Comparison of ENCODE assay signal across 5 cellular contexts in the genomic region with DNA sequence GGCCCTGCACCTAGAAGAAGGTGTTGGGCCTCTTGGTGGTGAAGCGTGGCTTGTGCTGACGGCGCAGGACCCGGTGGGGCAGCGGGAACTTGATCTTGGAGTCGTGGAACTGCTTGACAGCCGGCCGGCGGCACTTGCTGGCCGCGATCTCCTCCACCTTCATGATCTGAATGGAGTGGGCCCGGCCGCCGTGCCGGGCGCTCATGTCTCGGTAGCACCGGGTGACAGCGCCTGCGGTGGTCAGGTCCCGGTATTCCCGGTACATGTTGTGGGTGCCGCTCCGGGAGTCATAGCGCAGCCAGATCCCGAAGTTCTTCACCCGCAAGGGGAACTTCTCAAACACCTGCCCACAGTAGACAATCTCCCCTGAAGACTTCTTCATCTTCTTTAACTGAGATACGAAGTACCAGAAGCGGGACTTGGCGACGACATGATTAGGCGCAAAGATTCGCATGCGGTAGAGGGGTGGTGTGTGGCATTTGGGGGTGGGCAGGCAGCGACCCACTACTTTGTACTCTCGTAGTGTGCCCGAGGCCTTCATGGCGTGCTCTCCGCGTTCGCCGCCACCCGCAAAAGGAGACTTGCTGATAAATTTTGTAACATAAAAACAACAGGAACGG.
DNase-seq lines count a peak whose midpoint lies in the region; FAIRE-seq and TF ChIP-seq lines count a peak whose summit lies in the region.
"Not testable (repeated sequence)": the region's sequence is repeated elsewhere in the genome, so short reads cannot be mapped to it uniquely, and the experiment has no call there.

No MANE protein-coding gene starts in this region.

- not testable (repeated sequence) for H4K91ac ChIP-seq in H1 (replicated peaks; ENCODE audit: insufficient read length, low read length)
- peak overlapping the region; percentile 73 for H4K91ac ChIP-seq in trophoblast cell (ENCODE audit: low read depth, low read length)

- peaks cover 34 to 93% (median 78%) of the 10 kb centered on the region in 10 experiments for H3K4me1 ChIP-seq in BLaER1 treated with 17β-estradiol and CSF1 and Interleukin-3, amounts not matched to agents 10 nM and 100 nM
- H3K4me1 ChIP-seq in Karpas-422 (ENCODE audit: low read length) (peaks cover 62% of the 10 kb centered on the region), OCI-LY7 (ENCODE audit: insufficient read depth, low read length, poor library complexity, severe bottlenecking) (peaks cover 72% of the 10 kb centered on the region), H1 (replicated peaks in 1 of 4; ENCODE audit: control insufficient read depth in 3 of 4, insufficient read depth in 4 of 4, low read length in 3 of 4) (peaks cover 7 to 11% (median 8%) of the 10 kb centered on the region in 4 experiments), trophoblast cell (ENCODE audit: control insufficient read depth in 1 of 2, insufficient read depth in 2 of 2, low read length in 2 of 2) (peaks cover 6 to 11% of the 10 kb centered on the region in 2 experiments)

- CTCF ChIA-PET in OCI-LY7 (lab: Charles Lee; ENCODE audit: unreplicated experiment); H1 (lab: Charles Lee; ENCODE audit: partially characterized antibody): not testable (repeated sequence)

- not testable (repeated sequence) for H4K8ac ChIP-seq in H1 (ENCODE audit: extremely low read depth, insufficient read depth, low read length); trophoblast cell (ENCODE audit: low read depth, low read length)

- TF ChIP-seq EP300 in H1 (IDR thresholded peaks at IDR 0.05; ENCODE audit: borderline replicate concordance in 1 of 2, low read depth in 2 of 2, low read length in 2 of 2), result not testable (repeated sequence)

- FAIRE-seq in H1 (lab: Jason Lieb, UNC), result not testable (repeated sequence)

- intact Hi-C loops in OCI-LY7 (cut with micrococcal nuclease; ENCODE audit: unreplicated experiment), result loop anchor here (10.0 kb wide), 2 partner anchors 214 to 256 kb away; a partner anchor contains a TSS

- peak overlapping the region in 10 of 11 experiments; percentile 7 to 92 (median 84); a peak in 18 of 22 replicates for H3K4me2 ChIP-seq in BLaER1 treated with 17β-estradiol and CSF1 and Interleukin-3, amounts not matched to agents 10 nM and 100 nM
- H3K4me2 ChIP-seq in Karpas-422 (ENCODE audit: low read depth, low read length, poor library complexity, severe bottlenecking); H1 (ENCODE audit: insufficient read depth in 1 of 2, low read depth in 2 of 2, low read length in 2 of 2); trophoblast cell (ENCODE audit: low read length): not testable (repeated sequence)
- peak overlapping the region; percentile 64 for H3K4me2 ChIP-seq in OCI-LY7 (ENCODE audit: low read length)

- not testable (repeated sequence) for H3K36me3 ChIP-seq in BLaER1 treated with 17β-estradiol and CSF1 and Interleukin-3, amounts not matched to agents 10 nM and 100 nM; Karpas-422 (ENCODE audit: insufficient read depth, low read length); OCI-LY7 (ENCODE audit: insufficient read depth, low read length); H1 (ENCODE audit: control insufficient read depth in 2 of 4, insufficient read depth in 4 of 4, low read length in 3 of 4); trophoblast cell (ENCODE audit: control insufficient read depth in 1 of 2, insufficient read depth in 2 of 2, low read length in 2 of 2)

- TF ChIP-seq POLR2A in H1 (IDR thresholded peaks at IDR 0.05; ENCODE audit: control extremely low read depth in 1 of 2, low read depth in 2 of 2, low read length in 2 of 2), result not testable (repeated sequence)

- H2BK120ac ChIP-seq in H1 (replicated peaks; ENCODE audit: low read depth, low read length), result not testable (repeated sequence)
- peak overlapping the region; percentile 58 for H2BK120ac ChIP-seq in trophoblast cell (ENCODE audit: insufficient read depth, low read length, poor library complexity)

- H3K56ac ChIP-seq in H1 (replicated peaks; ENCODE audit: insufficient read length, low read depth, low read length), result not testable (repeated sequence)

- not testable (repeated sequence) for H3K27me3 ChIP-seq in BLaER1 treated with 17β-estradiol and CSF1 and Interleukin-3, amounts not matched to agents 10 nM and 100 nM; Karpas-422 (ENCODE audit: low read length); H1 (replicated peaks in 1 of 4; ENCODE audit: control insufficient read depth in 3 of 4, extremely low read depth in 1 of 4, insufficient read depth in 3 of 4, low read length in 3 of 4); trophoblast cell (ENCODE audit: insufficient read depth, low read length)

- H3K9me2 ChIP-seq in Karpas-422 (replicated peaks; ENCODE audit: insufficient read depth, low read length); OCI-LY7 (ENCODE audit: insufficient read depth, low read length): not testable (repeated sequence)

- not testable (repeated sequence) for H4K5ac ChIP-seq in H1 (ENCODE audit: insufficient read length, low read depth, low read length)

- not testable (repeated sequence) for TF ChIP-seq RAD21 in H1 (IDR thresholded peaks at IDR 0.05 in 1 of 2, conservative IDR thresholded peaks at IDR 0.05 in 1 of 2; ENCODE audit: low read depth in 2 of 2, low read length in 2 of 2)

- H2BK12ac ChIP-seq in H1 (ENCODE audit: low read depth, low read length), result not testable (repeated sequence)
- H2BK12ac ChIP-seq in trophoblast cell (ENCODE audit: low read length), result peak overlapping the region; percentile 36

- H2BK20ac ChIP-seq in H1 (ENCODE audit: low read length), result not testable (repeated sequence)

- not testable (repeated sequence) for H3K14ac ChIP-seq in H1 (ENCODE audit: insufficient read length); trophoblast cell (ENCODE audit: low read length)

- H3K23ac ChIP-seq in H1 (ENCODE audit: insufficient read length); trophoblast cell (ENCODE audit: low read length): not testable (repeated sequence)

- H3K18ac ChIP-seq in H1 (ENCODE audit: extremely low read depth, low read length); trophoblast cell (ENCODE audit: low read length): not testable (repeated sequence)

- BruUV-seq in OCI-LY7 (replicated peaks; lab: Mats Ljungman, UMichigan), result not testable (repeated sequence)

- H2BK15ac ChIP-seq in H1 (ENCODE audit: low read length), result not testable (repeated sequence)

- peak overlapping the region in 9 of 11 experiments; percentile 11 to 82 (median 74); a peak in 15 of 22 replicates for H3K27ac ChIP-seq in BLaER1 treated with 17β-estradiol and CSF1 and Interleukin-3, amounts not matched to agents 10 nM and 100 nM
- H3K27ac ChIP-seq in Karpas-422 (ENCODE audit: low read length), result peak overlapping the region; percentile 99
- peak overlapping the region; percentile 97 for H3K27ac ChIP-seq in OCI-LY7 (ENCODE audit: low read depth, low read length, poor library complexity, severe bottlenecking)
- not testable (repeated sequence) for H3K27ac ChIP-seq in H1 (ENCODE audit: low read depth, low read length); trophoblast cell (ENCODE audit: low read depth, low read length)

- H3K4ac ChIP-seq in H1 (replicated peaks; ENCODE audit: insufficient read length, low read depth, low read length); trophoblast cell (ENCODE audit: low read depth, low read length): not testable (repeated sequence)

- not testable (repeated sequence) for TF ChIP-seq CTCF in OCI-LY7 (conservative IDR thresholded peaks at IDR 0.05; ENCODE audit: low read length); H1 (IDR thresholded peaks at IDR 0.05; ENCODE audit: control extremely low read depth in 1 of 3, insufficient read depth in 1 of 3, low read depth in 1 of 3, low read length in 3 of 3)

- not testable (repeated sequence) for H4K12ac ChIP-seq in trophoblast cell (ENCODE audit: low read depth, low read length)

- not testable (repeated sequence) for H3K9me3 ChIP-seq in BLaER1 treated with 17β-estradiol and CSF1 and Interleukin-3, amounts not matched to agents 10 nM and 100 nM (replicated peaks in 1 of 11); Karpas-422 (ENCODE audit: low read length); H1 (ENCODE audit: insufficient read depth in 2 of 2, low read depth in 1 of 2, low read length in 1 of 2); trophoblast cell (ENCODE audit: insufficient read depth, low read depth, low read length)
- peaks cover 19% of the 10 kb centered on the region; the same call in 1 of the 2 replicates for H3K9me3 ChIP-seq in OCI-LY7 (ENCODE audit: low read length)

- not testable (repeated sequence) for H2AFZ ChIP-seq in Karpas-422 (ENCODE audit: low read length); OCI-LY7 (ENCODE audit: low read length); H1 (ENCODE audit: low read length)
- H2AFZ ChIP-seq in trophoblast cell (ENCODE audit: insufficient read depth, low read length, poor library complexity), result peak overlapping the region; percentile 78

- H3K4me3 ChIP-seq in BLaER1 treated with 17β-estradiol and CSF1 and Interleukin-3, amounts not matched to agents 10 nM and 100 nM; Karpas-422 (ENCODE audit: low read length); H1 (ENCODE audit: extremely low read depth in 1 of 4, insufficient read depth in 2 of 4, low read depth in 3 of 4, low read length in 4 of 4); trophoblast cell (ENCODE audit: low read depth, low read length): not testable (repeated sequence)
- H3K4me3 ChIP-seq in OCI-LY7 (ENCODE audit: low read depth, low read length, poor library complexity, severe bottlenecking), result peak overlapping the region; percentile 52

- not testable (repeated sequence) for H2BK5ac ChIP-seq in H1 (ENCODE audit: low read depth, low read length); trophoblast cell (ENCODE audit: low read depth, low read length, poor library complexity)

- H2AK5ac ChIP-seq in H1 (ENCODE audit: low read depth, low read length) (0 out of 2 replicates have a peak overlapping the region, but pooled peaks have one; percentile 39), trophoblast cell (ENCODE audit: low read length) (peak overlapping the region; percentile 89)

- peak overlapping the region in 3 of 11 experiments; percentile 13 to 28 (median 15); a peak in 3 of 22 replicates for H3K9ac ChIP-seq in BLaER1 treated with 17β-estradiol and CSF1 and Interleukin-3, amounts not matched to agents 10 nM and 100 nM
- not testable (repeated sequence) for H3K9ac ChIP-seq in Karpas-422 (ENCODE audit: low read length); H1 (replicated peaks in 1 of 4; ENCODE audit: extremely low read depth in 1 of 4, low read depth in 3 of 4, low read length in 3 of 4); trophoblast cell (ENCODE audit: low read length)

- POLR2A ChIA-PET in OCI-LY7 (lab: Charles Lee), result interaction anchor here (0.6 to 8.9 kb wide), 8 partner anchors 8 to 168 kb away, joined by 3 to 229 read pairs (median 4); no protein-coding TSS in a partner anchor
- POLR2A ChIA-PET in H1 (lab: Charles Lee; ENCODE audit: partially characterized antibody), result not testable (repeated sequence)

- not testable (repeated sequence) for DNase-seq in Karpas-422; OCI-LY7 (ENCODE audit: low spot score); H1 (ENCODE audit: low read depth in 1 of 2, low spot score in 2 of 2); trophoblast cell

- H4K20me1 ChIP-seq in BLaER1 treated with 17β-estradiol and CSF1 and Interleukin-3, amounts not matched to agents 10 nM and 100 nM; Karpas-422 (ENCODE audit: insufficient read depth, low read depth, low read length); OCI-LY7 (ENCODE audit: insufficient read depth, low read length); H1 (replicated peaks in 1 of 2; ENCODE audit: control insufficient read depth in 1 of 2, insufficient read depth in 2 of 2, low read length in 2 of 2): not testable (repeated sequence)

- H3K79me2 ChIP-seq in Karpas-422 (ENCODE audit: low read length); H1 (ENCODE audit: control insufficient read depth in 1 of 2, insufficient read depth in 2 of 2, low read length in 2 of 2); trophoblast cell (ENCODE audit: control insufficient read depth, insufficient read depth, low read length, poor library complexity): not testable (repeated sequence)
- peaks cover 28% of the 10 kb centered on the region for H3K79me2 ChIP-seq in OCI-LY7 (ENCODE audit: insufficient read depth, low read depth, low read length)

- WGBS in H1 (ENCODE audit: extremely low coverage in 1 of 2, insufficient coverage in 1 of 2, insufficient read length in 1 of 2, insufficient replicate concordance in 2 of 2, low coverage in 1 of 2, low lambda C conversion rate in 2 of 2, missing lambda C conversion rate in 1 of 2), 2 experiments, result 97% methylated on average over 36 of the region's 44 CpGs; no CpG with 5 or more reads in 1 of the 2 experiments
- no CpG with 5 or more reads among the region's 44 CpGs for WGBS in trophoblast cell (ENCODE audit: extremely low coverage, insufficient coverage, insufficient read length)

- not testable (repeated sequence) for H3K23me2 ChIP-seq in H1 (ENCODE audit: low read depth, low read length)

- not testable (repeated sequence) for H3K79me1 ChIP-seq in H1 (ENCODE audit: low read depth, low read length); trophoblast cell (ENCODE audit: low read length)
